16 cellular contexts compared by ENCODE assay signal in genomic region chr15:42151012-42151615, GRCh38. TPM values are rescaled to one million over a fixed set of nuclear protein-coding genes. Genes with fewer than 3 reads are reported as not detected.
"Had no signal": no experiment of that assay in that cellular context is flagged by ENCODE, and none has a peak within 500 bp of the region (broad histone marks: within the 10 kb centered on the region; RNA-seq: fewer than 3 reads in every experiment).

No MANE protein-coding gene starts in this region.

- H3K4me3 ChIP-seq: smooth muscle cell had no signal

- DNase-seq: activated CD4-positive, alpha-beta T cell treated with anti-CD3 and anti-CD28 coated beads, Interleukin-2, amount 50 U/mL, for 48 hours; activated gamma-delta T cell treated with Interleukin-2 at 50 U/mL for 16 hours; activated T-cell treated with anti-CD3 and anti-CD28 coated beads, Interleukin-2, amount 50 U/mL, for 4 hours; central memory CD4-positive, alpha-beta T cell; cortex of kidney; effector memory CD8-positive, alpha-beta T cell; immature natural killer cell; SHP77 treated with DMSO at 0.1 percent for 48 hours; stimulated activated CD4-positive, alpha-beta T cell treated with anti-CD3 and anti-CD28 coated beads, Interleukin-1b, Interleukin-23, amount 100 ng/mL, for 48 hours; T-helper 2 cell; trophoblast cell had no signal

- H3K9ac ChIP-seq: parathyroid adenoma had no signal

- H3K79me2 ChIP-seq: parathyroid adenoma had no signal

- H2AFZ ChIP-seq: parathyroid adenoma had no signal

- H3K27ac ChIP-seq: parathyroid adenoma had no signal

- H3K4me2 ChIP-seq: smooth muscle cell had no signal

RNA-seq across cellular contexts. Expression of gene PLA2G4F, which starts 5.3 kb away (rescaled TPM):
- total RNA-seq: glomerular endothelial cell, neural crest cell had no signal
- polyA plus RNA-seq: immature natural killer cell had no signal

RNA-seq across cellular contexts. Expression of gene PLA2G4D, which starts 56.8 kb away (rescaled TPM):
- total RNA-seq: activated T-cell treated with anti-CD3 and anti-CD28 coated beads, Interleukin-2, amount 50 U/mL, for 4 hours; glomerular endothelial cell; left lobe of liver; neural crest cell had no signal
- polyA plus RNA-seq: immature natural killer cell had no signal
